ENCODE assay signal across 1 cellular context in genomic region chr9:128881884-128882676, GRCh38.
TF ChIP-seq lines count a peak whose summit lies in the region.

Gene KYAT1 (minus strand): TSS chr9:128881950. CDS start chr9:128845405, 36,545 bp downstream.
Gene LRRC8A (plus strand): TSS chr9:128882133. CDS start chr9:128907165, 25,032 bp downstream.

TF ChIP-seq in HEK293, 187 proteins besides CTCF, POLR2A, EP300 and RAD21 (continued from another document and continues in another):
- TF ChIP-seq, protein P1, sequence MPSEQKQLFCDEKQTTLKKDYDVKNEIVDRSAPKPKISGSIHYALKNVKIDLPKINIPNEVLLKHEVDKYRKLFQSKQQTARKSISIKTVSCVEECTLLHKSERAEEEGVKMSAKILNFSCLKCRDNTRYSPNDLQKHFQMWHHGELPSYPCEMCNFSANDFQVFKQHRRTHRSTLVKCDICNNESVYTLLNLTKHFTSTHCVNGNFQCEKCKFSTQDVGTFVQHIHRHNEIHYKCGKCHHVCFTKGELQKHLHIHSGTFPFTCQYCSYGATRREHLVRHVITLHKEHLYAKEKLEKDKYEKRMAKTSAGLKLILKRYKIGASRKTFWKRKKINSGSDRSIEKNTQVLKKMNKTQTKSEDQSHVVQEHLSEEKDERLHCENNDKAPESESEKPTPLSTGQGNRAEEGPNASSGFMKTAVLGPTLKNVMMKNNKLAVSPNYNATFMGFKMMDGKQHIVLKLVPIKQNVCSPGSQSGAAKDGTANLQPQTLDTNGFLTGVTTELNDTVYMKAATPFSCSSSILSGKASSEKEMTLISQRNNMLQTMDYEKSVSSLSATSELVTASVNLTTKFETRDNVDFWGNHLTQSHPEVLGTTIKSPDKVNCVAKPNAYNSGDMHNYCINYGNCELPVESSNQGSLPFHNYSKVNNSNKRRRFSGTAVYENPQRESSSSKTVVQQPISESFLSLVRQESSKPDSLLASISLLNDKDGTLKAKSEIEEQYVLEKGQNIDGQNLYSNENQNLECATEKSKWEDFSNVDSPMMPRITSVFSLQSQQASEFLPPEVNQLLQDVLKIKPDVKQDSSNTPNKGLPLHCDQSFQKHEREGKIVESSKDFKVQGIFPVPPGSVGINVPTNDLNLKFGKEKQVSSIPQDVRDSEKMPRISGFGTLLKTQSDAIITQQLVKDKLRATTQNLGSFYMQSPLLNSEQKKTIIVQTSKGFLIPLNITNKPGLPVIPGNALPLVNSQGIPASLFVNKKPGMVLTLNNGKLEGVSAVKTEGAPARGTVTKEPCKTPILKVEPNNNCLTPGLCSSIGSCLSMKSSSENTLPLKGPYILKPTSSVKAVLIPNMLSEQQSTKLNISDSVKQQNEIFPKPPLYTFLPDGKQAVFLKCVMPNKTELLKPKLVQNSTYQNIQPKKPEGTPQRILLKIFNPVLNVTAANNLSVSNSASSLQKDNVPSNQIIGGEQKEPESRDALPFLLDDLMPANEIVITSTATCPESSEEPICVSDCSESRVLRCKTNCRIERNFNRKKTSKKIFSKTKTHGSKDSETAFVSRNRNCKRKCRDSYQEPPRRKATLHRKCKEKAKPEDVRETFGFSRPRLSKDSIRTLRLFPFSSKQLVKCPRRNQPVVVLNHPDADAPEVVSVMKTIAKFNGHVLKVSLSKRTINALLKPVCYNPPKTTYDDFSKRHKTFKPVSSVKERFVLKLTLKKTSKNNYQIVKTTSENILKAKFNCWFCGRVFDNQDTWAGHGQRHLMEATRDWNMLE (tag by site-specific recombination; conservative IDR thresholded peaks at IDR 0.05; ENCODE audit: low read depth) = peak; percentile 59
- TF ChIP-seq ZNF639 (tag by site-specific recombination; IDR thresholded peaks at IDR 0.05) = peak; percentile 82; the same call in 1 of the 2 replicates
- peak; percentile 92 for TF ChIP-seq KLF16 (tag by site-specific recombination; IDR thresholded peaks at IDR 0.05)
- peak; percentile 57 for TF ChIP-seq KLF9 (tag by site-specific recombination; IDR thresholded peaks at IDR 0.05; ENCODE audit: low read depth)
- TF ChIP-seq, protein P2, sequence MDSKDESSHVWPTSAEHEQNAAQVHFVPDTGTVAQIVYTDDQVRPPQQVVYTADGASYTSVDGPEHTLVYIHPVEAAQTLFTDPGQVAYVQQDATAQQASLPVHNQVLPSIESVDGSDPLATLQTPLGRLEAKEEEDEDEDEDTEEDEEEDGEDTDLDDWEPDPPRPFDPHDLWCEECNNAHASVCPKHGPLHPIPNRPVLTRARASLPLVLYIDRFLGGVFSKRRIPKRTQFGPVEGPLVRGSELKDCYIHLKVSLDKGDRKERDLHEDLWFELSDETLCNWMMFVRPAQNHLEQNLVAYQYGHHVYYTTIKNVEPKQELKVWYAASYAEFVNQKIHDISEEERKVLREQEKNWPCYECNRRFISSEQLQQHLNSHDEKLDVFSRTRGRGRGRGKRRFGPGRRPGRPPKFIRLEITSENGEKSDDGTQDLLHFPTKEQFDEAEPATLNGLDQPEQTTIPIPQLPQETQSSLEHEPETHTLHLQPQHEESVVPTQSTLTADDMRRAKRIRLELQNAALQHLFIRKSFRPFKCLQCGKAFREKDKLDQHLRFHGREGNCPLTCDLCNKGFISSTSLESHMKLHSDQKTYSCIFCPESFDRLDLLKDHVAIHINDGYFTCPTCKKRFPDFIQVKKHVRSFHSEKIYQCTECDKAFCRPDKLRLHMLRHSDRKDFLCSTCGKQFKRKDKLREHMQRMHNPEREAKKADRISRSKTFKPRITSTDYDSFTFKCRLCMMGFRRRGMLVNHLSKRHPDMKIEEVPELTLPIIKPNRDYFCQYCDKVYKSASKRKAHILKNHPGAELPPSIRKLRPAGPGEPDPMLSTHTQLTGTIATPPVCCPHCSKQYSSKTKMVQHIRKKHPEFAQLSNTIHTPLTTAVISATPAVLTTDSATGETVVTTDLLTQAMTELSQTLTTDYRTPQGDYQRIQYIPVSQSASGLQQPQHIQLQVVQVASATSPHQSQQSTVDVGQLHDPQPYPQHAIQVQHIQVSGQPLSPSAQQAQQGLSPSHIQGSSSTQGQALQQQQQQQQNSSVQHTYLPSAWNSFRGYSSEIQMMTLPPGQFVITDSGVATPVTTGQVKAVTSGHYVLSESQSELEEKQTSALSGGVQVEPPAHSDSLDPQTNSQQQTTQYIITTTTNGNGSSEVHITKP (tag by site-specific recombination; IDR thresholded peaks at IDR 0.05) = peak; percentile 41
- TF ChIP-seq ZNF610 (tag by site-specific recombination; IDR thresholded peaks at IDR 0.05; ENCODE audit: borderline replicate concordance) = 0 out of 2 replicates have a peak, but pooled peaks have one; percentile 22
- peak; percentile 77 for TF ChIP-seq ELK4 (IDR thresholded peaks at IDR 0.05; ENCODE audit: borderline replicate concordance, low read depth, low read length)
- TF ChIP-seq ZNF112 (tag by site-specific recombination; IDR thresholded peaks at IDR 0.05) = no peak
- TF ChIP-seq ZNF10 (tag by site-specific recombination; IDR thresholded peaks at IDR 0.05) = no peak; the same call in 1 of the 2 replicates
- TF ChIP-seq EGR2 (tag by site-specific recombination; IDR thresholded peaks at IDR 0.05; ENCODE audit: low read depth) = peak; percentile 46
- TF ChIP-seq ZSCAN18 (tag by site-specific recombination; IDR thresholded peaks at IDR 0.05) = peak; percentile 50; the same call in 1 of the 2 replicates
- TF ChIP-seq ZEB2 (tag by site-specific recombination; IDR thresholded peaks at IDR 0.05) = peak; percentile 81
- TF ChIP-seq GLI4 (tag by site-specific recombination; IDR thresholded peaks at IDR 0.05) = 0 out of 2 replicates have a peak, but pooled peaks have one; percentile 53
- TF ChIP-seq, protein P3, sequence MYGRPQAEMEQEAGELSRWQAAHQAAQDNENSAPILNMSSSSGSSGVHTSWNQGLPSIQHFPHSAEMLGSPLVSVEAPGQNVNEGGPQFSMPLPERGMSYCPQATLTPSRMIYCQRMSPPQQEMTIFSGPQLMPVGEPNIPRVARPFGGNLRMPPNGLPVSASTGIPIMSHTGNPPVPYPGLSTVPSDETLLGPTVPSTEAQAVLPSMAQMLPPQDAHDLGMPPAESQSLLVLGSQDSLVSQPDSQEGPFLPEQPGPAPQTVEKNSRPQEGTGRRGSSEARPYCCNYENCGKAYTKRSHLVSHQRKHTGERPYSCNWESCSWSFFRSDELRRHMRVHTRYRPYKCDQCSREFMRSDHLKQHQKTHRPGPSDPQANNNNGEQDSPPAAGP (tag by site-specific recombination; IDR thresholded peaks at IDR 0.05) = peak; percentile 70
- TF ChIP-seq ZBTB48 (tag by site-specific recombination; IDR thresholded peaks at IDR 0.05) = peak; percentile 83
- TF ChIP-seq, protein P4, sequence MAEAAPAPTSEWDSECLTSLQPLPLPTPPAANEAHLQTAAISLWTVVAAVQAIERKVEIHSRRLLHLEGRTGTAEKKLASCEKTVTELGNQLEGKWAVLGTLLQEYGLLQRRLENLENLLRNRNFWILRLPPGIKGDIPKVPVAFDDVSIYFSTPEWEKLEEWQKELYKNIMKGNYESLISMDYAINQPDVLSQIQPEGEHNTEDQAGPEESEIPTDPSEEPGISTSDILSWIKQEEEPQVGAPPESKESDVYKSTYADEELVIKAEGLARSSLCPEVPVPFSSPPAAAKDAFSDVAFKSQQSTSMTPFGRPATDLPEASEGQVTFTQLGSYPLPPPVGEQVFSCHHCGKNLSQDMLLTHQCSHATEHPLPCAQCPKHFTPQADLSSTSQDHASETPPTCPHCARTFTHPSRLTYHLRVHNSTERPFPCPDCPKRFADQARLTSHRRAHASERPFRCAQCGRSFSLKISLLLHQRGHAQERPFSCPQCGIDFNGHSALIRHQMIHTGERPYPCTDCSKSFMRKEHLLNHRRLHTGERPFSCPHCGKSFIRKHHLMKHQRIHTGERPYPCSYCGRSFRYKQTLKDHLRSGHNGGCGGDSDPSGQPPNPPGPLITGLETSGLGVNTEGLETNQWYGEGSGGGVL (tag by site-specific recombination; IDR thresholded peaks at IDR 0.05) = peak; percentile 48
- peak; percentile 88 for TF ChIP-seq GLIS1 (tag by site-specific recombination; IDR thresholded peaks at IDR 0.05)
- TF ChIP-seq ZFP69B (tag by site-specific recombination; IDR thresholded peaks at IDR 0.05) = no peak
- TF ChIP-seq KLF1 (tag by site-specific recombination; IDR thresholded peaks at IDR 0.05) = peak; percentile 68
- TF ChIP-seq ZXDB (tag by site-specific recombination; IDR thresholded peaks at IDR 0.05) = peak; percentile 83
- no peak for TF ChIP-seq SETDB1 (IDR thresholded peaks at IDR 0.05; ENCODE audit: insufficient read length, low read length)
- peak; percentile 92 for TF ChIP-seq YY1 (tag by site-specific recombination; IDR thresholded peaks at IDR 0.05)
- TF ChIP-seq ZIC2 (tag by site-specific recombination; IDR thresholded peaks at IDR 0.05) = peak; percentile 48
- no peak for TF ChIP-seq ZNF202 (tag by site-specific recombination; IDR thresholded peaks at IDR 0.05; ENCODE audit: borderline replicate concordance)
- peak; percentile 87 for TF ChIP-seq ZBTB26 (tag by site-specific recombination; optimal IDR thresholded peaks at IDR 0.05)
- TF ChIP-seq SP2 (tag by site-specific recombination; IDR thresholded peaks at IDR 0.05) = peak; percentile 88
- TF ChIP-seq ZBTB1 (tag by site-specific recombination; IDR thresholded peaks at IDR 0.05) = 0 out of 2 replicates have a peak, but pooled peaks have one; percentile 8
- TF ChIP-seq ZFHX2 (tag by site-specific recombination; conservative IDR thresholded peaks at IDR 0.05) = peak; percentile 66
- TF ChIP-seq ZNF76 (tag by site-specific recombination; IDR thresholded peaks at IDR 0.05; ENCODE audit: borderline replicate concordance, low read depth) = peak; percentile 75
- TF ChIP-seq SP3 (tag by site-specific recombination; IDR thresholded peaks at IDR 0.05) = peak; percentile 86
- TF ChIP-seq ZNF121 (tag by site-specific recombination; IDR thresholded peaks at IDR 0.05) = no peak
- peak; percentile 71; the same call in 1 of the 2 replicates for TF ChIP-seq ZNF324 (tag by site-specific recombination; IDR thresholded peaks at IDR 0.05)
- TF ChIP-seq ZNF211 (tag by site-specific recombination; IDR thresholded peaks at IDR 0.05; ENCODE audit: low read depth) = no peak
- TF ChIP-seq ZBTB20 (tag by site-specific recombination; IDR thresholded peaks at IDR 0.05) = peak; percentile 56; the same call in 1 of the 2 replicates
- TF ChIP-seq ATF2 (tag by site-specific recombination; IDR thresholded peaks at IDR 0.05; ENCODE audit: low read depth) = peak; percentile 99
- TF ChIP-seq ZNF580 (tag by site-specific recombination; IDR thresholded peaks at IDR 0.05) = 0 out of 2 replicates have a peak, but pooled peaks have one; percentile 10
- no peak for TF ChIP-seq BCL11B (tag by site-specific recombination; IDR thresholded peaks at IDR 0.05; ENCODE audit: low read depth)
- 0 out of 2 replicates have a peak, but pooled peaks have one; percentile 14 for TF ChIP-seq ZNF843 (tag by site-specific recombination; IDR thresholded peaks at IDR 0.05)
